ENCODE assay signal across 16 cellular contexts in genomic region chr7:133117432-133117831, GRCh38. TPM values are rescaled to one million over a fixed set of nuclear protein-coding genes. Genes with fewer than 3 reads are reported as not detected.
A peak's percentile ranks its signal among the peaks of the same experiment; 100 is the strongest.
DNase-seq lines count a peak whose midpoint lies in the region; ATAC-seq, FAIRE-seq and TF ChIP-seq lines count a peak whose summit lies in the region.
"Had no signal": no experiment of that assay in that cellular context is flagged by ENCODE, and none has a peak within 500 bp of the region (broad histone marks: within the 10 kb centered on the region; RNA-seq: fewer than 3 reads in every experiment).

No MANE protein-coding gene starts in this region.

- no peaks in the 10 kb centered on the region for H3K4me1 Mint-ChIP-seq in nephron progenitor cell

- H3K4me3 ChIP-seq in BE2C (ENCODE audit: low read depth, low read length) (no peak overlapping the region), HEK293 (ENCODE audit: low read depth, low read length) (no peak overlapping the region), small intestine (ENCODE audit: low read depth in 1 of 2, low read length in 2 of 2) (no peak overlapping the region)
- H3K4me3 ChIP-seq: A549; BLaER1 treated with 17β-estradiol and CSF1 and Interleukin-3, amounts not matched to agents 10 nM and 100 nM; GM23338 had no signal

- H3K27ac ChIP-seq in HEK293 (ENCODE audit: extremely low read depth, low read depth, low read length) (no peak overlapping the region), small intestine (ENCODE audit: low read depth in 1 of 2, low read length in 1 of 2) (no peak overlapping the region)
- H3K27ac ChIP-seq: A549; BLaER1 treated with 17β-estradiol and CSF1 and Interleukin-3, amounts not matched to agents 10 nM and 100 nM had no signal

- peaks cover 10% of the 10 kb centered on the region for H3K27me3 Mint-ChIP-seq in nephron progenitor cell (ENCODE audit: low read depth, poor library complexity)

- no peaks in the 10 kb centered on the region for H3K36me3 Mint-ChIP-seq in nephron progenitor cell (ENCODE audit: low read depth)
- H3K36me3 Mint-ChIP-seq: CD4-positive, CD25-positive, alpha-beta regulatory T cell had no signal

- peaks cover 57% of the 10 kb centered on the region for H3K4me1 ChIP-seq in BE2C
- no peaks in the 10 kb centered on the region for H3K4me1 ChIP-seq in HEK293 (ENCODE audit: control insufficient read depth, insufficient read depth, low read length)
- no peaks in the 10 kb centered on the region for H3K4me1 ChIP-seq in small intestine (ENCODE audit: control insufficient read depth in 2 of 2, insufficient read depth in 1 of 2, low read depth in 1 of 2, low read length in 1 of 2)
- H3K4me1 ChIP-seq: A549; BLaER1 treated with 17β-estradiol and CSF1 and Interleukin-3, amounts not matched to agents 10 nM and 100 nM had no signal

- CTCF ChIA-PET in HEK293 (lab: Yijun Ruan, JAX) = no interaction called here

- H3K4me3 Mint-ChIP-seq in nephron progenitor cell = no peak overlapping the region
- H3K4me3 Mint-ChIP-seq: CD4-positive, CD25-positive, alpha-beta regulatory T cell; GM23338 had no signal

- H3K27me3 ChIP-seq in BE2C (no peaks in the 10 kb centered on the region), small intestine (ENCODE audit: control insufficient read depth in 2 of 2, insufficient read depth in 2 of 2, low read length in 2 of 2) (no peaks in the 10 kb centered on the region)
- H3K27me3 ChIP-seq: BLaER1 treated with 17β-estradiol and CSF1 and Interleukin-3, amounts not matched to agents 10 nM and 100 nM had no signal

- POLR2A ChIA-PET in HEK293 (lab: Yijun Ruan, JAX) = no interaction called here

- DNase-seq in BE2C = peak; percentile 40
- DNase-seq in NCI-H69 (lab: John Stamatoyannopoulos, UW) = peak; percentile 9
- DNase-seq in nephron progenitor cell = no peak
- no peak for DNase-seq in activated CD4-positive, CD25-positive, alpha-beta regulatory T cell (lab: John Stamatoyannopoulos, UW)
- no peak for DNase-seq in small intestine
- DNase-seq: AML-193; CD4-positive, CD25-positive, alpha-beta regulatory T cell; DMS79; H7 had no signal

- FAIRE-seq in small intestine (lab: Jason Lieb, UNC) = no peak
- FAIRE-seq: A549, G401.6, GM12891 had no signal

- H3K36me3 ChIP-seq in BE2C (no peaks in the 10 kb centered on the region), HEK293 (ENCODE audit: control insufficient read depth in 2 of 2, insufficient read depth in 1 of 2, low read length in 2 of 2) (no peaks in the 10 kb centered on the region), small intestine (ENCODE audit: control insufficient read depth in 2 of 2, insufficient read depth in 2 of 2, low read length in 2 of 2) (no peaks in the 10 kb centered on the region)
- H3K36me3 ChIP-seq: BLaER1 treated with 17β-estradiol and CSF1 and Interleukin-3, amounts not matched to agents 10 nM and 100 nM had no signal

- no peaks in the 10 kb centered on the region for H3K9me3 ChIP-seq in BE2C
- no peaks in the 10 kb centered on the region for H3K9me3 ChIP-seq in HEK293 (ENCODE audit: control insufficient read depth, insufficient read depth, low read depth, low read length)
- H3K9me3 ChIP-seq in small intestine (ENCODE audit: control insufficient read depth, low read depth) = no peaks in the 10 kb centered on the region
- H3K9me3 ChIP-seq: A549 had no signal

- H3K9me3 Mint-ChIP-seq in nephron progenitor cell = no peaks in the 10 kb centered on the region
- H3K9me3 Mint-ChIP-seq: GM23338 had no signal

- H3K27ac Mint-ChIP-seq in nephron progenitor cell = no peak overlapping the region
- H3K27ac Mint-ChIP-seq: CD4-positive, CD25-positive, alpha-beta regulatory T cell; GM23338 had no signal

- peak; percentile 22 for ATAC-seq in esophagus mucosa
- ATAC-seq: A549, GM23338 had no signal

- WGBS in small intestine, 3 donors = 82 to 87% (median 84%) methylated on average over 5 of the region's 5 CpGs

- no peak for TF ChIP-seq CTCF in BE2C (IDR thresholded peaks at IDR 0.05; ENCODE audit: low read depth, low read length)
- no peak for TF ChIP-seq CTCF in HEK293 (tag by site-specific recombination; IDR thresholded peaks at IDR 0.05)
- no peak for TF ChIP-seq CTCF in nephron progenitor cell (IDR thresholded peaks at IDR 0.05)

TF ChIP-seq in HEK293, 187 proteins besides CTCF, POLR2A, EP300 and RAD21:
- TF ChIP-seq ZNF16 (tag by site-specific recombination; IDR thresholded peaks at IDR 0.05; ENCODE audit: low read depth) = no peak
- peak; percentile 74 for TF ChIP-seq SCRT2 (tag by site-specific recombination; IDR thresholded peaks at IDR 0.05)
- no peak for TF ChIP-seq ZNF548 (tag by site-specific recombination; IDR thresholded peaks at IDR 0.05)
- TF ChIP-seq SCRT1 (tag by site-specific recombination; IDR thresholded peaks at IDR 0.05; ENCODE audit: borderline replicate concordance) = 0 out of 2 replicates have a peak, but pooled peaks have one; percentile 27

RNA-seq across cellular contexts. Expression of gene CHCHD3, which starts 35.5 kb away (rescaled TPM):
- polyA plus RNA-seq in BE2C (2012; ENCODE audit: insufficient read depth, insufficient read length, low read depth) = 113 TPM
- total RNA-seq in esophagus mucosa = 33.1 TPM
- 10 to 100 TPM; 78.7 to 98.6 (median 79.1) TPM for polyA plus RNA-seq in small intestine

Comparison
In these comparisons a context has a peak if more than half of its experiments do, and no peak if none do; other contexts are left out.
1. DNase-seq: peak in BE2C (single experiment) and NCI-H69 (single experiment); none in nephron progenitor cell (single experiment), activated CD4-positive, CD25-positive, alpha-beta regulatory T cell (0 of 4) and small intestine (single experiment).